ENCODE assay signal across 9 cellular contexts in genomic region chr20:54044156-54044555, GRCh38. TPM values are rescaled to one million over a fixed set of nuclear protein-coding genes. Genes with fewer than 3 reads are reported as not detected.
DNase-seq lines count a peak whose midpoint lies in the region; ATAC-seq, FAIRE-seq and TF ChIP-seq lines count a peak whose summit lies in the region.
"Had no signal": no experiment of that assay in that cellular context is flagged by ENCODE, and none has a peak within 500 bp of the region (broad histone marks: within the 10 kb centered on the region; RNA-seq: fewer than 3 reads in every experiment).

No MANE protein-coding gene starts in this region.

- no peak overlapping the region for H3K27ac ChIP-seq in neural progenitor cell

- H3K4me1 Mint-ChIP-seq in neural progenitor cell (no peaks in the 10 kb centered on the region), chondrocyte (ENCODE audit: low read depth) (peaks cover 18% of the 10 kb centered on the region)

- no peak for DNase-seq in GM12892 (ENCODE audit: insufficient read length)
- peak; percentile 34 for DNase-seq in RKO (ENCODE audit: low spot score)
- DNase-seq in kidney glomerular epithelial cell (lab: John Stamatoyannopoulos, UW), result peak; percentile 36
- DNase-seq in GM20000 (ENCODE audit: low spot score), result no peak
- DNase-seq in neural progenitor cell (ENCODE audit: low spot score), result no peak
- DNase-seq in cerebellar nuclear complex (lab: John Stamatoyannopoulos, UW), result no peak
- DNase-seq in chondrocyte (ENCODE audit: low spot score), result no peak
- DNase-seq: activated B cell treated with CpG ODN at 0.5 μM for 24 hours had no signal

- no peak overlapping the region for H2AFZ ChIP-seq in neural progenitor cell (replicated peaks)

- no peaks in the 10 kb centered on the region for H3K9me3 Mint-ChIP-seq in neural progenitor cell
- peaks cover 2% of the 10 kb centered on the region for H3K9me3 Mint-ChIP-seq in chondrocyte (ENCODE audit: low read depth)

- FAIRE-seq in GM12892 (lab: Jason Lieb, UNC), result peak; percentile 5

- no peaks in the 10 kb centered on the region for H4K20me1 ChIP-seq in neural progenitor cell (ENCODE audit: low read depth)

- H3K79me2 ChIP-seq in neural progenitor cell (ENCODE audit: low read depth), result no peaks in the 10 kb centered on the region

- H3K27me3 Mint-ChIP-seq in neural progenitor cell (ENCODE audit: insufficient read depth, low read depth) (peaks cover 8% of the 10 kb centered on the region), chondrocyte (ENCODE audit: low read depth) (peaks cover 2% of the 10 kb centered on the region)

- H3K4me2 ChIP-seq in neural progenitor cell, result no peak overlapping the region

- no peak overlapping the region for H3K27ac Mint-ChIP-seq in neural progenitor cell
- no peak overlapping the region for H3K27ac Mint-ChIP-seq in chondrocyte (ENCODE audit: unreplicated experiment)
- H3K27ac Mint-ChIP-seq: activated B cell treated with CpG ODN at 0.5 μM for 24 hours had no signal

- no peaks in the 10 kb centered on the region for H3K27me3 ChIP-seq in neural progenitor cell

- peak; percentile 61 for ATAC-seq in HG02588 (IDR thresholded peaks at IDR 0.05; ENCODE audit: unreplicated experiment)

- H3K36me3 Mint-ChIP-seq in neural progenitor cell (no peaks in the 10 kb centered on the region), chondrocyte (ENCODE audit: low read depth) (no peaks in the 10 kb centered on the region)

- H3K4me3 Mint-ChIP-seq in neural progenitor cell, result no peak overlapping the region
- H3K4me3 Mint-ChIP-seq in chondrocyte (ENCODE audit: unreplicated experiment), result no peak overlapping the region
- H3K4me3 Mint-ChIP-seq: activated B cell treated with CpG ODN at 0.5 μM for 24 hours had no signal

- no peak overlapping the region for H3K9ac ChIP-seq in neural progenitor cell

- H3K4me1 ChIP-seq in neural progenitor cell, result no peaks in the 10 kb centered on the region

- H3K9me3 ChIP-seq in neural progenitor cell (ENCODE audit: low read depth), result no peaks in the 10 kb centered on the region

- TF ChIP-seq POLR2A in GM12892 (IDR thresholded peaks at IDR 0.05; ENCODE audit: low read depth, low read length), result no peak

- no peaks in the 10 kb centered on the region for H3F3A ChIP-seq in neural progenitor cell (ENCODE audit: low read depth)

- H3K4me3 ChIP-seq in neural progenitor cell, result no peak overlapping the region

- no peaks in the 10 kb centered on the region for H3K36me3 ChIP-seq in neural progenitor cell

- TF ChIP-seq CTCF in GM20000 (IDR thresholded peaks at IDR 0.05; ENCODE audit: extremely low read depth, missing control alignments), result no peak
- no peak for TF ChIP-seq CTCF in neural progenitor cell (IDR thresholded peaks at IDR 0.05)
- TF ChIP-seq CTCF in chondrocyte (IDR thresholded peaks at IDR 0.05), result no peak

RNA-seq across cellular contexts. Expression of gene BCAS1, which starts 26.2 kb away (rescaled TPM):
- 2.5 TPM for polyA plus RNA-seq in GM12892 (2012; ENCODE audit: missing spikeins)
- total RNA-seq in neural progenitor cell (ENCODE audit: low replicate concordance), result not detected in 2 replicates
- not detected in 3 replicates for total RNA-seq in chondrocyte

Comparison
In these comparisons a context has a peak if more than half of its experiments do, and no peak if none do; other contexts are left out.
1. DNase-seq: peak in RKO (single experiment) and kidney glomerular epithelial cell (single experiment); none in GM12892 (single experiment), GM20000 (single experiment), neural progenitor cell (single experiment), cerebellar nuclear complex (0 of 2) and chondrocyte (single experiment).